ENCODE assay signal across 17 cellular contexts in the genomic region with DNA sequence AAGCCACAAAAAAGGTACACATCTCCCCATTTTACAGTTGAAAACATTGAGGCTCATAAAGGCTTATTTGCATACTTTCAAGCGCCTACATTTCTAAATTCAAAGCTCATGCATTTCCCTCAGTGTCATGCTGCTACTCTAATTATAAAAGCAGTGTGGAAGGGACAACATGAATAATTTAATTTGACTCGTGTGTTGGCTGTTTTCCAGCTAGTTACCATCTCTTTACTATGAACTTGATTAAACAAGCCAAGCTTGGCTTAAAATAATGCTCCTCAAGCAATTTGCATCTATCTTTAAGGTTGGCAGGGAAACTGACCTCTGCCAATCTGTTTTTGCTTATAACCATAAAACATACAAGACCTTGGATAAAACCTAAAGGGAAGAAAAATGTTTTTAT.
DNase-seq lines count a peak whose midpoint lies in the region; ATAC-seq and TF ChIP-seq lines count a peak whose summit lies in the region.
"Had no signal": no experiment of that assay in that cellular context is flagged by ENCODE, and none has a peak within 500 bp of the region (broad histone marks: within the 10 kb centered on the region; RNA-seq: fewer than 3 reads in every experiment).

No MANE protein-coding gene starts in this region.

- H3K4me3 ChIP-seq in mucosa of descending colon: no peak overlapping the region
- H3K4me3 ChIP-seq: BLaER1, HAP-1 had no signal

- no peak for TF ChIP-seq CTCF in mucosa of descending colon (IDR thresholded peaks at IDR 0.05)

- no peaks in the 10 kb centered on the region for H3K9me3 ChIP-seq in mucosa of descending colon
- H3K9me3 ChIP-seq: HAP-1 had no signal

- DNase-seq in NCI-H82 (lab: John Stamatoyannopoulos, UW) (peak; percentile 6), NCI-H82 treated with DMSO at 0.1 percent for 48 hours (lab: John Stamatoyannopoulos, UW; ENCODE audit: unreplicated experiment) (no peak), COR-L47 (lab: John Stamatoyannopoulos, UW) (peak; percentile 49), NCI-H69 (lab: John Stamatoyannopoulos, UW) (peak; percentile 46), cerebellum (ENCODE audit: low spot score) (peak; percentile 30), mucosa of descending colon (no peak), OCI-M1 (lab: John Stamatoyannopoulos, UW) (no peak)
- DNase-seq: CD4-positive, CD25-positive, alpha-beta regulatory T cell; CD8-positive, alpha-beta T cell; DMS79; EL; GF-D8; GOT3; HFFc6 had no signal

- ATAC-seq in GM18868 (IDR thresholded peaks at IDR 0.05; ENCODE audit: unreplicated experiment) (no peak), mucosa of descending colon (no peak)
- ATAC-seq: CD8-positive, alpha-beta T cell had no signal

- H3K36me3 ChIP-seq in mucosa of descending colon (ENCODE audit: low read depth): no peaks in the 10 kb centered on the region
- H3K36me3 ChIP-seq: BLaER1, HAP-1 had no signal

- H3K4me1 ChIP-seq in mucosa of descending colon (ENCODE audit: low read depth): no peaks in the 10 kb centered on the region
- H3K4me1 ChIP-seq: BLaER1 had no signal

- intact Hi-C loops in mucosa of descending colon (cut with DNase I, micrococcal nuclease): no loop called here

Comparison
In these comparisons a context has a peak if more than half of its experiments do, and no peak if none do; other contexts are left out.
1. DNase-seq: peak in NCI-H82 (single experiment), COR-L47 (single experiment), NCI-H69 (single experiment) and cerebellum (single experiment); none in NCI-H82 treated with DMSO at 0.1 percent for 48 hours (single experiment), mucosa of descending colon (0 of 3) and OCI-M1 (single experiment).